ENCODE assay signal across 1 cellular context in the genomic region with DNA sequence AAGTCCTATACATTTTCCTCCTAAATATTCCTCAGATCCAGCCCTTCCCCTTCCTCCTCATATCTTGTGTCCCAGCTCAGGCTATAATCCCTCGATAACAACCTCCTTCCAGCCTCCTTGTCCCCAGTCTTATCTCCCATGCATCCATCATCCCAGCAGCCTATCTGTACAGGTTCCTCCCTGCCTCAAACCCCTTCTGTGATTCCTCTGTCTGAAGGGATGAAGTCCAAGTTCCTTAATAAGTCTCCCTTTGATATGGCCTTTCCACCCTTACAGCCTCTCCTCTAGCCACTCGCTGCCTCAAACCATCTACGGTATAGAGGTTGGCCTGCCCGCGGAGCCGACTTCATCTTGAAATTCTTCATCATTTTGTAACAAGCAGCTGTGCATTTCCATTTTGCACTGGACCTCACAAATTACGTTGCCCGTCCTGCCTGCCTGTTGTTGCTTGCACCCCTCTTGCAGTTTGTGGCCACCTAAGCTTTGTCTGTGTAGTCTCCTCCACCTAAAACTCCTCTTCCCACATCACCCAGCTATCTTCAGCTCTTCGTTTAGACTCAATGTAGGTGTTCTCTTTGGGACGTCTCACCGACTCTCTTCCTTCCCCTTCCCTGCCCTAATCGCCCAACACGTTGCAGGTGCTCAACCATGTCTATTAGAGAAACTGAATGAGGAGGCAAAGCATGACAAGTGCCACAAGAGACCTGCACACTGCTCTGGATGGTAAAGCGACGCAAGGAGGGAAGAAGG.
TF ChIP-seq lines count a peak whose summit lies in the region.

No MANE protein-coding gene starts in this region.

TF ChIP-seq in endothelial cell of umbilical vein, 7 proteins besides CTCF, POLR2A, EP300 and RAD21:
- TF ChIP-seq GATA2 (IDR thresholded peaks at IDR 0.05; ENCODE audit: insufficient read depth, insufficient read length, low read depth, low read length) = no peak
- TF ChIP-seq FOS (IDR thresholded peaks at IDR 0.05; ENCODE audit: borderline replicate concordance, insufficient read depth, low read length) = no peak
- no peak for TF ChIP-seq JUN (IDR thresholded peaks at IDR 0.05; ENCODE audit: borderline replicate concordance, insufficient read depth, insufficient read length, low read depth)
- no peak for TF ChIP-seq MYC (IDR thresholded peaks at IDR 0.05; ENCODE audit: low read depth, low read length)
- TF ChIP-seq, protein P1, sequence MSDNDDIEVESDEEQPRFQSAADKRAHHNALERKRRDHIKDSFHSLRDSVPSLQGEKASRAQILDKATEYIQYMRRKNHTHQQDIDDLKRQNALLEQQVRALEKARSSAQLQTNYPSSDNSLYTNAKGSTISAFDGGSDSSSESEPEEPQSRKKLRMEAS (IDR thresholded peaks at IDR 0.05; ENCODE audit: insufficient read depth, insufficient read length) = no peak
- TF ChIP-seq EZH2 (IDR thresholded peaks at IDR 0.05; ENCODE audit: borderline replicate concordance, low read depth, low read length, severe bottlenecking) = no peak
- no peak for TF ChIP-seq POLR2AphosphoS5 (IDR thresholded peaks at IDR 0.05; ENCODE audit: insufficient read depth, low read depth, low read length)
